5 cellular contexts compared by ENCODE assay signal in the genomic region with DNA sequence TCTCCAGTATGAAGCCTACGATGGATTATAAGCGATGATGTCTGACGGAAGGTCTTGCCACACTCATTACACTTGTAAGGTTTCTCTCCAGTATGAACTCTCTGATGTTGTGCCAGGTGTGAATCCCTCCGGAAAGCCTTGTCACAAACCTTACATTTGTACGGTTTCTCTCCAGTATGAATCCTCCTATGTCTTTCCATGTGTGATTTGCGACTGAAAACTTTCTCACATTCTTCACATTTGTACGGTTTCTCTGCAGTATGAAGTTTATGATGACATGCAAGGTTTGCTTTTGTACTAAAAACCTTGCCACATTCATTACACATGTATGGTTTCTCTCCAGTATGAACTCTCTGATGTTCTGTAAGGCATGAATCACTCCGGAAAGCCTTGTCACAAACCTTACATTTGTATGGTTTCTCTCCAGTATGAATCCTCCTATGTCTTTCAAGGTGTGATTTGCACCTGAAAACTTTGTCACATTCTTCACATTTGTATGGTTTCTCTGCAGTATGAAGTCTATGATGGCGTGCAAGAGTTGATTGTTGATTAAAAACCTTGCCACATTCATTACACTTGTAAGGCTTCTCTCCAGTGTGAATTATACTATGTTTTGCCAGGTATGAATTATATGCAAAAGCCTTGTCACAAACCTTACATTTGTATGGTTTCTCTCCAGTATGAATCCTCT. TPM values are rescaled to one million over a fixed set of nuclear protein-coding genes. Genes with fewer than 3 reads are reported as not detected.
DNase-seq lines count a peak whose midpoint lies in the region; ATAC-seq, FAIRE-seq and TF ChIP-seq lines count a peak whose summit lies in the region.
"Not testable (repeated sequence)": the region's sequence is repeated elsewhere in the genome, so short reads cannot be mapped to it uniquely, and the experiment has no call there.

No MANE protein-coding gene starts in this region.

- SMC1A ChIA-PET in GM12878 (lab: Charles Lee; ENCODE audit: uncharacterized antibody, unreplicated experiment), result not testable (repeated sequence)

- not testable (repeated sequence) for ATAC-seq in GM12878; naive thymus-derived CD4-positive, alpha-beta T cell

- H3K27me3 Mint-ChIP-seq in endodermal cell (ENCODE audit: insufficient read depth); naive thymus-derived CD4-positive, alpha-beta T cell: not testable (repeated sequence)

- intact Hi-C loops in GM12878 (cut with micrococcal nuclease; ENCODE audit: unreplicated experiment); naive thymus-derived CD4-positive, alpha-beta T cell (cut with micrococcal nuclease): not testable (repeated sequence)

- BruUV-seq in GM12878 (replicated peaks; lab: Mats Ljungman, UMichigan), result TSS peak; percentile 40

- DNase-seq in GM12878 (ENCODE audit: low read depth, low spot score); endodermal cell; naive thymus-derived CD4-positive, alpha-beta T cell: not testable (repeated sequence)

- RAD21 ChIA-PET in GM12878 (lab: Charles Lee; ENCODE audit: unreplicated experiment), result not testable (repeated sequence)

- H3K9ac ChIP-seq in BLaER1 treated with 17β-estradiol and CSF1 and Interleukin-3, amounts not matched to agents 10 nM and 100 nM; GM12878 (ENCODE audit: control insufficient read depth, insufficient read depth, low read length); endodermal cell (ENCODE audit: extremely low read depth, low read length, poor library complexity, severe bottlenecking): not testable (repeated sequence)

- peaks cover 92% of the 10 kb centered on the region for H3K9me3 Mint-ChIP-seq in endodermal cell
- peaks cover 23 to 98% (median 77%) of the 10 kb centered on the region in 11 donors for H3K9me3 Mint-ChIP-seq in naive thymus-derived CD4-positive, alpha-beta T cell

- not testable (repeated sequence) for TF ChIP-seq POLR2A in GM12878 (IDR thresholded peaks at IDR 0.05; ENCODE audit: low read depth, low read length)

- H3K36me3 ChIP-seq in BLaER1 treated with 17β-estradiol and CSF1 and Interleukin-3, amounts not matched to agents 10 nM and 100 nM, result peaks cover 90 to 97% (median 95%) of the 10 kb centered on the region in 11 experiments
- H3K36me3 ChIP-seq in HEK293 (ENCODE audit: control insufficient read depth in 2 of 2, insufficient read depth in 1 of 2, low read length in 2 of 2), result peaks cover 0 to 31% of the 10 kb centered on the region in 2 experiments; a peak in 1 of 3 replicates
- H3K36me3 ChIP-seq in GM12878 (ENCODE audit: control insufficient read depth in 2 of 2, insufficient read depth in 2 of 2, low read length in 1 of 2), result not testable (repeated sequence)
- peaks cover 92% of the 10 kb centered on the region for H3K36me3 ChIP-seq in endodermal cell (ENCODE audit: control insufficient read depth, insufficient read depth, low read length)
- H3K36me3 ChIP-seq in naive thymus-derived CD4-positive, alpha-beta T cell (ENCODE audit: control insufficient read depth in 2 of 3, insufficient read depth in 3 of 3, low read length in 3 of 3), result peaks cover 12 to 48% (median 25%) of the 10 kb centered on the region in 3 experiments

- TF ChIP-seq EP300 in GM12878 (IDR thresholded peaks at IDR 0.05; ENCODE audit: borderline replicate concordance in 1 of 2, control insufficient read depth in 1 of 2, low read depth in 2 of 2, low read length in 2 of 2), result not testable (repeated sequence)

- not testable (repeated sequence) for H3K27ac Mint-ChIP-seq in endodermal cell; naive thymus-derived CD4-positive, alpha-beta T cell

- peaks cover 91% of the 10 kb centered on the region for H3K36me3 Mint-ChIP-seq in endodermal cell (ENCODE audit: low read depth)
- peaks cover 49 to 87% (median 60%) of the 10 kb centered on the region in 5 donors for H3K36me3 Mint-ChIP-seq in naive thymus-derived CD4-positive, alpha-beta T cell

- peaks cover 94 to 99% (median 97%) of the 10 kb centered on the region in 11 experiments for H3K9me3 ChIP-seq in BLaER1 treated with 17β-estradiol and CSF1 and Interleukin-3, amounts not matched to agents 10 nM and 100 nM (replicated peaks in 1 of 11)
- not testable (repeated sequence) for H3K9me3 ChIP-seq in HEK293 (ENCODE audit: control insufficient read depth, insufficient read depth, low read depth, low read length)
- H3K9me3 ChIP-seq in GM12878 (replicated peaks; ENCODE audit: control insufficient read depth, insufficient read depth, low read length), result peaks cover 36% of the 10 kb centered on the region
- peaks cover 95% of the 10 kb centered on the region for H3K9me3 ChIP-seq in endodermal cell (ENCODE audit: control insufficient read depth, low read length)
- peaks cover 24 to 90% (median 42%) of the 10 kb centered on the region in 3 experiments for H3K9me3 ChIP-seq in naive thymus-derived CD4-positive, alpha-beta T cell (ENCODE audit: control insufficient read depth in 2 of 3, low read length in 3 of 3)

- not testable (repeated sequence) for H3K4me3 Mint-ChIP-seq in endodermal cell; naive thymus-derived CD4-positive, alpha-beta T cell

- not testable (repeated sequence) for TF ChIP-seq CTCF in HEK293 (tag by site-specific recombination; IDR thresholded peaks at IDR 0.05); GM12878 (IDR thresholded peaks at IDR 0.05 in 2 of 3, conservative IDR thresholded peaks at IDR 0.05 in 1 of 3; ENCODE audit: control insufficient read depth in 2 of 3, extremely low read depth in 1 of 3, insufficient read depth in 1 of 3, low read depth in 3 of 3, low read length in 3 of 3); endodermal cell (conservative IDR thresholded peaks at IDR 0.05)

- not testable (repeated sequence) for H3K27me3 ChIP-seq in BLaER1 treated with 17β-estradiol and CSF1 and Interleukin-3, amounts not matched to agents 10 nM and 100 nM; GM12878 (replicated peaks in 1 of 2; ENCODE audit: control insufficient read depth in 2 of 2, insufficient read depth in 2 of 2, low read length in 1 of 2); endodermal cell (ENCODE audit: control insufficient read depth, insufficient read depth, low read length, poor library complexity, severe bottlenecking); naive thymus-derived CD4-positive, alpha-beta T cell (ENCODE audit: control insufficient read depth in 2 of 2, insufficient read depth in 2 of 2, low read length in 2 of 2)

- in situ Hi-C loops in GM12878 (cut with MboI), result not testable (repeated sequence)

- not testable (repeated sequence) for H3K4me1 ChIP-seq in BLaER1 treated with 17β-estradiol and CSF1 and Interleukin-3, amounts not matched to agents 10 nM and 100 nM; HEK293 (ENCODE audit: control insufficient read depth, insufficient read depth, low read length); GM12878 (ENCODE audit: control insufficient read depth, insufficient read depth, low read length); endodermal cell (ENCODE audit: control insufficient read depth, insufficient read depth, low read length); naive thymus-derived CD4-positive, alpha-beta T cell (ENCODE audit: control insufficient read depth in 2 of 2, insufficient read depth in 2 of 2, low read length in 2 of 2)

- H4K20me1 ChIP-seq in BLaER1 treated with 17β-estradiol and CSF1 and Interleukin-3, amounts not matched to agents 10 nM and 100 nM; GM12878 (ENCODE audit: control insufficient read depth, insufficient read depth): not testable (repeated sequence)

- not testable (repeated sequence) for H3K4me1 Mint-ChIP-seq in endodermal cell; naive thymus-derived CD4-positive, alpha-beta T cell

- not testable (repeated sequence) for H3K4me2 ChIP-seq in BLaER1 treated with 17β-estradiol and CSF1 and Interleukin-3, amounts not matched to agents 10 nM and 100 nM; GM12878 (ENCODE audit: control insufficient read depth, insufficient read depth)

- FAIRE-seq in GM12878 (lab: Jason Lieb, UNC), result not testable (repeated sequence)

- not testable (repeated sequence) for H3K79me2 ChIP-seq in GM12878 (ENCODE audit: control insufficient read depth, insufficient read depth, low read length)

- not testable (repeated sequence) for H2AFZ ChIP-seq in GM12878 (ENCODE audit: control insufficient read depth, low read depth, low read length)

- 97% methylated on average over 9 of the region's 9 CpGs for WGBS in GM12878 (ENCODE audit: insufficient coverage, insufficient replicate concordance, low lambda C conversion rate, missing lambda C conversion rate)
- 95 to 96% methylated on average over 8 to 9 of the region's 9 CpGs for WGBS in endodermal cell (ENCODE audit: insufficient coverage in 1 of 2, insufficient read length in 1 of 2), 2 experiments

- H3K4me3 ChIP-seq in BLaER1 treated with 17β-estradiol and CSF1 and Interleukin-3, amounts not matched to agents 10 nM and 100 nM, result peak overlapping the region in 6 of 10 experiments; percentile 7 to 43 (median 25); a peak in 5 of 20 replicates
- not testable (repeated sequence) for H3K4me3 ChIP-seq in HEK293 (ENCODE audit: low read depth, low read length); GM12878
- H3K4me3 ChIP-seq in endodermal cell (ENCODE audit: low read length), result peak overlapping the region; percentile 73
- H3K4me3 ChIP-seq in naive thymus-derived CD4-positive, alpha-beta T cell (ENCODE audit: low read length), result peak overlapping the region; percentile 14

- TF ChIP-seq RAD21 in GM12878 (IDR thresholded peaks at IDR 0.05; ENCODE audit: insufficient read depth, low read depth, low read length), result not testable (repeated sequence)

- POLR2A ChIA-PET in HEK293 (lab: Yijun Ruan, JAX); GM12878 (lab: Charles Lee); naive thymus-derived CD4-positive, alpha-beta T cell (lab: Charles Lee): not testable (repeated sequence)

- CTCF ChIA-PET in HEK293 (lab: Yijun Ruan, JAX); GM12878 (lab: Yijun Ruan, JAX); naive thymus-derived CD4-positive, alpha-beta T cell (lab: Charles Lee): not testable (repeated sequence)

- H3K27ac ChIP-seq in BLaER1 treated with 17β-estradiol and CSF1 and Interleukin-3, amounts not matched to agents 10 nM and 100 nM; HEK293 (ENCODE audit: extremely low read depth, low read depth, low read length); GM12878 (ENCODE audit: control insufficient read depth, insufficient read depth); endodermal cell (ENCODE audit: low read depth, low read length); naive thymus-derived CD4-positive, alpha-beta T cell (ENCODE audit: low read depth, low read length): not testable (repeated sequence)

RNA-seq across cellular contexts. Expression of a gene that starts 13.5 kb away (rescaled TPM):
- 62.0 and 67.1 TPM in 2 replicates for total RNA-seq in GM12878 (2013; cell fraction: nucleolus; rRNA removed)
- 9.4 and 11.1 TPM in 2 replicates for total RNA-seq in GM12878 (2014; rRNA removed)
- total RNA-seq in GM12878 (2014; rRNA removed; fragmentation: Illumina TruSeq; extraction: Trizol), result 14.8 and 15.1 TPM in 2 replicates
- total RNA-seq in GM12878 (2021), result 10.2 and 12.0 TPM in 2 replicates
- 13.1 TPM for polyA plus RNA-seq in GM12878 (2011; ENCODE audit: low read depth)
- polyA plus RNA-seq in GM12878 (2011; rRNA removed), result 25.6 and 31.4 TPM in 2 replicates
- 16.6 and 23.9 TPM in 2 replicates for polyA plus RNA-seq in GM12878 (2011; cell fraction: cytosol; rRNA removed)
- polyA plus RNA-seq in GM12878 (2011; cell fraction: nucleus; rRNA removed), result 51.7 and 62.7 TPM in 2 replicates
- 10.9 and 11.6 TPM in 2 replicates for polyA plus RNA-seq in GM12878 (2012)
- 19.1 and 23.3 TPM in 2 replicates for polyA plus RNA-seq in GM12878 (2014; fragmentation: Illumina TruSeq; extraction: Trizol)
- 10 to 100 TPM in 1 of 2 experiments, 1 to 10 TPM in 1; 9.5 to 10.4 TPM for polyA plus RNA-seq in GM12878 (2014; fragmentation: Nextera tagmentation; extraction: Ambion mirVana)
- 8.8 and 17.3 TPM in 2 replicates for polyA plus RNA-seq in GM12878 (2014; rRNA removed)
- polyA plus RNA-seq in GM12878 (2016; fragmentation: Nextera tagmentation; extraction: Ambion mirVana), result 10 to 100 TPM; 11.2 to 11.7 TPM
- 28.7 and 36.7 TPM in 2 replicates for polyA minus RNA-seq in GM12878 (2011; rRNA and poly(A)+ RNA removed)
- 11.4 and 11.9 TPM in 2 replicates for polyA minus RNA-seq in GM12878 (2011; cell fraction: cytosol; rRNA and poly(A)+ RNA removed)
- 30.0 TPM in 2 replicates for polyA minus RNA-seq in GM12878 (2011; cell fraction: nucleus; rRNA and poly(A)+ RNA removed)
- 10 to 100 TPM; 26.2 to 32.3 TPM for total RNA-seq in endodermal cell
- polyA plus RNA-seq in endodermal cell (2013, experiment 1 of 2), result 6.1 TPM
- polyA plus RNA-seq in endodermal cell (2013, experiment 2 of 2), result 6.4 TPM
- total RNA-seq in naive thymus-derived CD4-positive, alpha-beta T cell, result 10 to 100 TPM in 4 of 5 experiments, 1 to 10 TPM in 1; 6.7 to 30.0 (median 19.8) TPM
- polyA plus RNA-seq in naive thymus-derived CD4-positive, alpha-beta T cell, result 10 to 100 TPM in 1 of 2 donors, 1 to 10 TPM in 1; 5.2 to 17.2 TPM

RNA-seq across cellular contexts. Expression of a gene that starts 21.3 kb away (rescaled TPM):
- total RNA-seq in GM12878 (2013; cell fraction: nucleolus; rRNA removed), result 55.5 and 57.6 TPM in 2 replicates
- total RNA-seq in GM12878 (2014; rRNA removed) (6.7 and 7.8 TPM in 2 replicates), GM12878 (2014; rRNA removed; fragmentation: Illumina TruSeq; extraction: Trizol) (16.1 and 17.5 TPM in 2 replicates), GM12878 (2021) (9.5 TPM in 2 replicates), endodermal cell (10 to 100 TPM; 50.4 to 52.2 TPM)
- polyA plus RNA-seq in GM12878 (2011; ENCODE audit: low read depth), result 2.8 TPM
- polyA plus RNA-seq in GM12878 (2011; rRNA removed) (17.5 and 28.6 TPM in 2 replicates), GM12878 (2014; fragmentation: Illumina TruSeq; extraction: Trizol) (6.8 and 8.3 TPM in 2 replicates), GM12878 (2014; fragmentation: Nextera tagmentation; extraction: Ambion mirVana) (10 to 100 TPM; 22.6 to 31.1 TPM), GM12878 (2014; rRNA removed) (4.8 and 5.9 TPM in 2 replicates), GM12878 (2016; fragmentation: Nextera tagmentation; extraction: Ambion mirVana) (10 to 100 TPM; 14.6 to 18.8 TPM)
- polyA plus RNA-seq in GM12878 (2011; cell fraction: cytosol; rRNA removed), result 7.6 and 22.0 TPM in 2 replicates
- 13.7 and 16.0 TPM in 2 replicates for polyA plus RNA-seq in GM12878 (2011; cell fraction: nucleus; rRNA removed)
- polyA plus RNA-seq in GM12878 (2012), result 7.4 and 10.7 TPM in 2 replicates
- 18.1 and 25.4 TPM in 2 replicates for polyA minus RNA-seq in GM12878 (2011; rRNA and poly(A)+ RNA removed)
- 5.3 and 7.6 TPM in 2 replicates for polyA minus RNA-seq in GM12878 (2011; cell fraction: cytosol; rRNA and poly(A)+ RNA removed)
- polyA minus RNA-seq in GM12878 (2011; cell fraction: nucleus; rRNA and poly(A)+ RNA removed), result 8.5 and 10.8 TPM in 2 replicates
- 14.5 TPM for polyA plus RNA-seq in endodermal cell (2013, experiment 1 of 2)
- 16.6 TPM for polyA plus RNA-seq in endodermal cell (2013, experiment 2 of 2)
- total RNA-seq in naive thymus-derived CD4-positive, alpha-beta T cell, result 10 to 100 TPM in 3 of 5 experiments, 1 to 10 TPM in 2; 6.5 to 26.0 (median 21.0) TPM
- 10 to 100 TPM; 10.2 to 14.4 TPM for polyA plus RNA-seq in naive thymus-derived CD4-positive, alpha-beta T cell

RNA-seq across cellular contexts. Expression of a gene that starts 57.3 kb away (rescaled TPM):
- total RNA-seq in GM12878 (2013; cell fraction: nucleolus; rRNA removed), result 67.6 and 73.5 TPM in 2 replicates
- 8.2 and 10.4 TPM in 2 replicates for total RNA-seq in GM12878 (2014; rRNA removed)
- total RNA-seq in GM12878 (2014; rRNA removed; fragmentation: Illumina TruSeq; extraction: Trizol), result 12.7 and 13.2 TPM in 2 replicates
- total RNA-seq in GM12878 (2021), result 6.9 and 9.9 TPM in 2 replicates
- polyA plus RNA-seq in GM12878 (2011; ENCODE audit: low read depth), result 6.0 TPM
- 18.8 and 24.4 TPM in 2 replicates for polyA plus RNA-seq in GM12878 (2011; rRNA removed)
- polyA plus RNA-seq in GM12878 (2011; cell fraction: cytosol; rRNA removed), result 11.3 and 11.8 TPM in 2 replicates
- 18.9 and 20.6 TPM in 2 replicates for polyA plus RNA-seq in GM12878 (2011; cell fraction: nucleus; rRNA removed)
- 5.7 and 6.5 TPM in 2 replicates for polyA plus RNA-seq in GM12878 (2012)
- 10.0 and 10.9 TPM in 2 replicates for polyA plus RNA-seq in GM12878 (2014; fragmentation: Illumina TruSeq; extraction: Trizol)
- 1 to 10 TPM; 3.9 to 4.3 TPM for polyA plus RNA-seq in GM12878 (2014; fragmentation: Nextera tagmentation; extraction: Ambion mirVana)
- polyA plus RNA-seq in GM12878 (2014; rRNA removed), result 5.0 and 5.7 TPM in 2 replicates
- polyA plus RNA-seq in GM12878 (2016; fragmentation: Nextera tagmentation; extraction: Ambion mirVana), result 10 to 100 TPM in 1 of 2 experiments, 1 to 10 TPM in 1; 8.8 to 10.2 TPM
- 23.4 and 25.7 TPM in 2 replicates for polyA minus RNA-seq in GM12878 (2011; rRNA and poly(A)+ RNA removed)
- polyA minus RNA-seq in GM12878 (2011; cell fraction: cytosol; rRNA and poly(A)+ RNA removed), result 5.5 and 7.5 TPM in 2 replicates
- polyA minus RNA-seq in GM12878 (2011; cell fraction: nucleus; rRNA and poly(A)+ RNA removed), result 12.8 and 17.6 TPM in 2 replicates
- total RNA-seq in endodermal cell, result 10 to 100 TPM; 46.2 to 50.0 TPM
- polyA plus RNA-seq in endodermal cell (2013, experiment 1 of 2), result 20.4 TPM
- polyA plus RNA-seq in endodermal cell (2013, experiment 2 of 2), result 21.4 TPM
- total RNA-seq in naive thymus-derived CD4-positive, alpha-beta T cell, result 10 to 100 TPM; 10.7 to 26.7 (median 21.7) TPM
- polyA plus RNA-seq in naive thymus-derived CD4-positive, alpha-beta T cell, result 10 to 100 TPM; 16.0 to 25.4 TPM
